In genomic region chr9:21605489-21605931, GRCh38 we compare ENCODE assay signal across 14 cellular contexts.
A peak's percentile ranks its signal among the peaks of the same experiment; 100 is the strongest.
DNase-seq lines count a peak whose midpoint lies in the region; ATAC-seq and TF ChIP-seq lines count a peak whose summit lies in the region.
"Had no signal": no experiment of that assay in that cellular context is flagged by ENCODE, and none has a peak within 500 bp of the region (broad histone marks: within the 10 kb centered on the region; RNA-seq: fewer than 3 reads in every experiment).

No MANE protein-coding gene starts in this region.

- H2AFZ ChIP-seq in fibroblast of lung (ENCODE audit: low read length): no peak overlapping the region

- TF ChIP-seq CTCF in fibroblast of lung (conservative IDR thresholded peaks at IDR 0.05 in 1 of 2, IDR thresholded peaks at IDR 0.05 in 1 of 2; ENCODE audit: low read depth in 1 of 2, low read length in 2 of 2): no peak

- H3K9ac ChIP-seq in fibroblast of lung (ENCODE audit: insufficient read depth, low read length): no peak overlapping the region

- no peaks in the 10 kb centered on the region for H3K9me3 ChIP-seq in fibroblast of lung (ENCODE audit: control insufficient read depth, insufficient read depth, low read depth, low read length)

- H3K27me3 ChIP-seq in fibroblast of lung (ENCODE audit: control insufficient read depth, insufficient read depth, low read length): no peaks in the 10 kb centered on the region

- peak; percentile 61 for DNase-seq in ELR (ENCODE audit: low read depth)
- DNase-seq in NCI-H226: peak; percentile 52
- peak; percentile 91 to 98 for DNase-seq in fibroblast of lung (ENCODE audit: low read depth in 2 of 2)
- peak; percentile 9 for DNase-seq in retina
- no peak for DNase-seq in 8988T
- no peak for DNase-seq in NCI-H1930 (lab: John Stamatoyannopoulos, UW)
- DNase-seq in SHP77 treated with DMSO at 0.1 percent for 48 hours (lab: John Stamatoyannopoulos, UW): no peak
- DNase-seq: activated CD8-positive, alpha-beta memory T cell treated with anti-CD3 and anti-CD28 coated beads, Interleukin-2, amount 10 ng/mL, durations not matched to agents 7 days and 5 days; activated naive CD4-positive, alpha-beta T cell treated with anti-CD3 and anti-CD28 coated beads, Interleukin-2, amount 50 U/mL, for 16 hours; caudate nucleus; CD4-positive, alpha-beta memory T cell; NCI-H1092 treated with DMSO at 0.1 percent for 48 hours had no signal

- H3K4me1 ChIP-seq in fibroblast of lung (ENCODE audit: control insufficient read depth, extremely low read depth, insufficient read depth, low read length): no peaks in the 10 kb centered on the region

- no peak overlapping the region for H3K4me3 ChIP-seq in fibroblast of lung (replicated peaks in 1 of 4; ENCODE audit: control extremely low read depth in 1 of 4, insufficient read depth in 1 of 4, low read depth in 3 of 4, low read length in 4 of 4)

- H3K79me2 ChIP-seq in fibroblast of lung (ENCODE audit: control insufficient read depth, insufficient read depth, low read length): no peaks in the 10 kb centered on the region

- no peak overlapping the region for H3K27ac ChIP-seq in fibroblast of lung (ENCODE audit: insufficient read depth, low read length)
- H3K27ac ChIP-seq: VCaP had no signal

- H3K36me3 ChIP-seq in fibroblast of lung (ENCODE audit: control insufficient read depth, insufficient read depth, low read length): no peaks in the 10 kb centered on the region

- peak overlapping the region; percentile 51 for H3K4me2 ChIP-seq in fibroblast of lung (ENCODE audit: extremely low read depth, insufficient read depth, low read length)

- no peaks in the 10 kb centered on the region for H4K20me1 ChIP-seq in fibroblast of lung (ENCODE audit: control insufficient read depth, extremely low read depth, insufficient read depth, low read length)

- ATAC-seq in GM21526 (IDR thresholded peaks at IDR 0.05; ENCODE audit: low FRiP score, unreplicated experiment): no peak
- ATAC-seq: activated CD8-positive, alpha-beta memory T cell treated with anti-CD3 and anti-CD28 coated beads, Interleukin-2, amount 10 ng/mL, durations not matched to agents 7 days and 5 days had no signal

Comparison
In these comparisons a context has a peak if more than half of its experiments do, and no peak if none do; other contexts are left out.
1. DNase-seq: peak in ELR (single experiment), NCI-H226 (single experiment), fibroblast of lung (2 of 2) and retina (single experiment); none in 8988T (single experiment), NCI-H1930 (0 of 2) and SHP77 treated with DMSO at 0.1 percent for 48 hours (single experiment).